3 cellular contexts compared by ENCODE assay signal in the genomic region with DNA sequence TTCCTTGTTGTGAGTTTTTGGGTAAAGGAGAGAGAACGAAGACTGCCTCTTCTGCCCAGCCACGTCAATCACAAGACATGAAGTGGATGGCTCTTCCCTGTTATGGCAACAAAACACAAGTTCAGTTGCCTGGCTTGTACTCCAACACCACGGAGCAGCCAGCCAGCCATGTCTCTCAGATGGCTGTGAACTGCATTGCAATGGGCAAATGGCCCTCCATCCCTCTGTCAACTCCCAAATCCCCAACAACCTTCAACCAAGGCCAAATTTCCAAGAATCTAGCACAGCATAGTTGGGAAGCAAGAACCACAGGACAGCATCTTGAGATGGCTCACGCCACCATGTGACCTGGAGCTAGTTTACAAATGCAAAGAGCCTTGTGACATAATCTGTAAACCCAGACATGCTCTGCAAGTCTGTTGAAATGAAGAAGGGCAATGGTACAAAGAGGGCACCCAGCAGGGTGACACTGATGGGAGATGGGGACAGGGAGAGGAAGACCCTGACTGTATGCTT.
TF ChIP-seq lines count a peak whose summit lies in the region.

No MANE protein-coding gene starts in this region.

TF ChIP-seq in liver, 16 proteins besides CTCF, POLR2A, EP300 and RAD21:
- TF ChIP-seq, protein P1, sequence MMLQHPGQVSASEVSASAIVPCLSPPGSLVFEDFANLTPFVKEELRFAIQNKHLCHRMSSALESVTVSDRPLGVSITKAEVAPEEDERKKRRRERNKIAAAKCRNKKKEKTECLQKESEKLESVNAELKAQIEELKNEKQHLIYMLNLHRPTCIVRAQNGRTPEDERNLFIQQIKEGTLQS (IDR thresholded peaks at IDR 0.05): no peak
- TF ChIP-seq FOXA1 (IDR thresholded peaks at IDR 0.05) (no peak), HNF4G (IDR thresholded peaks at IDR 0.05) (no peak), NR2F2 (IDR thresholded peaks at IDR 0.05) (no peak), GABPA (IDR thresholded peaks at IDR 0.05 in 1 of 2, conservative IDR thresholded peaks at IDR 0.05 in 1 of 2) (no peak), JUND (IDR thresholded peaks at IDR 0.05) (no peak), TAF1 (conservative IDR thresholded peaks at IDR 0.05) (no peak), FOXA2 (IDR thresholded peaks at IDR 0.05) (no peak)
- TF ChIP-seq, protein P2, sequence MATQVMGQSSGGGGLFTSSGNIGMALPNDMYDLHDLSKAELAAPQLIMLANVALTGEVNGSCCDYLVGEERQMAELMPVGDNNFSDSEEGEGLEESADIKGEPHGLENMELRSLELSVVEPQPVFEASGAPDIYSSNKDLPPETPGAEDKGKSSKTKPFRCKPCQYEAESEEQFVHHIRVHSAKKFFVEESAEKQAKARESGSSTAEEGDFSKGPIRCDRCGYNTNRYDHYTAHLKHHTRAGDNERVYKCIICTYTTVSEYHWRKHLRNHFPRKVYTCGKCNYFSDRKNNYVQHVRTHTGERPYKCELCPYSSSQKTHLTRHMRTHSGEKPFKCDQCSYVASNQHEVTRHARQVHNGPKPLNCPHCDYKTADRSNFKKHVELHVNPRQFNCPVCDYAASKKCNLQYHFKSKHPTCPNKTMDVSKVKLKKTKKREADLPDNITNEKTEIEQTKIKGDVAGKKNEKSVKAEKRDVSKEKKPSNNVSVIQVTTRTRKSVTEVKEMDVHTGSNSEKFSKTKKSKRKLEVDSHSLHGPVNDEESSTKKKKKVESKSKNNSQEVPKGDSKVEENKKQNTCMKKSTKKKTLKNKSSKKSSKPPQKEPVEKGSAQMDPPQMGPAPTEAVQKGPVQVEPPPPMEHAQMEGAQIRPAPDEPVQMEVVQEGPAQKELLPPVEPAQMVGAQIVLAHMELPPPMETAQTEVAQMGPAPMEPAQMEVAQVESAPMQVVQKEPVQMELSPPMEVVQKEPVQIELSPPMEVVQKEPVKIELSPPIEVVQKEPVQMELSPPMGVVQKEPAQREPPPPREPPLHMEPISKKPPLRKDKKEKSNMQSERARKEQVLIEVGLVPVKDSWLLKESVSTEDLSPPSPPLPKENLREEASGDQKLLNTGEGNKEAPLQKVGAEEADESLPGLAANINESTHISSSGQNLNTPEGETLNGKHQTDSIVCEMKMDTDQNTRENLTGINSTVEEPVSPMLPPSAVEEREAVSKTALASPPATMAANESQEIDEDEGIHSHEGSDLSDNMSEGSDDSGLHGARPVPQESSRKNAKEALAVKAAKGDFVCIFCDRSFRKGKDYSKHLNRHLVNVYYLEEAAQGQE (IDR thresholded peaks at IDR 0.05): no peak

TF ChIP-seq in HepG2, 621 proteins besides CTCF, POLR2A, EP300 and RAD21:
- no peak for TF ChIP-seq ZNF652 (CRISPR knock-in tag; IDR thresholded peaks at IDR 0.05; ENCODE audit: borderline replicate concordance, low read depth)

TF ChIP-seq in GM12891, 5 proteins besides CTCF, POLR2A, EP300 and RAD21:
- TF ChIP-seq SPI1 (IDR thresholded peaks at IDR 0.05; ENCODE audit: low read depth, low read length) (no peak), PAX5 (IDR thresholded peaks at IDR 0.05; ENCODE audit: insufficient read depth, low read length, severe bottlenecking) (no peak), POU2F2 (IDR thresholded peaks at IDR 0.05; ENCODE audit: low read depth, low read length) (no peak), POLR2AphosphoS5 (IDR thresholded peaks at IDR 0.05; ENCODE audit: low read depth, low read length) (no peak)
